In genomic region chr2:172253190-172254052, GRCh38 we compare ENCODE assay signal across 8 cellular contexts.
A peak's percentile ranks its signal among the peaks of the same experiment; 100 is the strongest.
DNase-seq lines count a peak whose midpoint lies in the region; ATAC-seq and TF ChIP-seq lines count a peak whose summit lies in the region.

No MANE protein-coding gene starts in this region.

- no peak for TF ChIP-seq POLR2A in breast epithelium (IDR thresholded peaks at IDR 0.05)

- H3K27me3 ChIP-seq in breast epithelium, result no peaks in the 10 kb centered on the region

- peaks cover 5% of the 10 kb centered on the region for H3K27me3 Mint-ChIP-seq in T-helper 1 cell treated with Interleukin-12 subunit alpha and Interleukin-12 subunit beta and Interleukin-4 antibody, amounts not matched to agents 30 μg/mL and 1 μg/mL, for 36 hours (ENCODE audit: low read depth)

- H3K4me3 Mint-ChIP-seq in T-helper 1 cell treated with Interleukin-12 subunit alpha and Interleukin-12 subunit beta and Interleukin-4 antibody, amounts not matched to agents 30 μg/mL and 1 μg/mL, for 36 hours, result no peak overlapping the region

- H3K9me3 ChIP-seq in breast epithelium, result no peaks in the 10 kb centered on the region

- H3K4me1 Mint-ChIP-seq in T-helper 1 cell treated with Interleukin-12 subunit alpha and Interleukin-12 subunit beta and Interleukin-4 antibody, amounts not matched to agents 30 μg/mL and 1 μg/mL, for 36 hours (ENCODE audit: low read depth), result peaks cover 36% of the 10 kb centered on the region

- H3K27ac Mint-ChIP-seq in T-helper 1 cell treated with Interleukin-12 subunit alpha and Interleukin-12 subunit beta and Interleukin-4 antibody, amounts not matched to agents 30 μg/mL and 1 μg/mL, for 36 hours, result peak overlapping the region; percentile 71

- DNase-seq in NK-92 treated with Interleukin-12 subunit alpha and Interleukin-12 subunit beta, amount 100 ng/mL, for 24 hours (lab: John Stamatoyannopoulos, UW), result peak; percentile 48
- DNase-seq in NK-92 (lab: John Stamatoyannopoulos, UW; ENCODE audit: unreplicated experiment), result no peak
- DNase-seq in breast epithelium (ENCODE audit: low spot score in 2 of 2), result peak in 1 of 2 donors; percentile 69
- peak; percentile 96 to 100 for DNase-seq in lung microvascular endothelial cell (ENCODE audit: low read depth in 2 of 2)
- peak; percentile 68 for DNase-seq in stimulated activated naive CD8-positive, alpha-beta T cell treated with anti-CD3 and anti-CD28 coated beads, Interleukin-15, Interleukin-2, amounts not matched to agents 100 U/mL and 50 U/mL, for 24 hours
- no peak for DNase-seq in NCI-H2107 treated with DMSO at 0.1 percent for 48 hours (lab: John Stamatoyannopoulos, UW; ENCODE audit: unreplicated experiment)

- H3K36me3 Mint-ChIP-seq in T-helper 1 cell treated with Interleukin-12 subunit alpha and Interleukin-12 subunit beta and Interleukin-4 antibody, amounts not matched to agents 30 μg/mL and 1 μg/mL, for 36 hours (ENCODE audit: low read depth), result peaks cover 2% of the 10 kb centered on the region

- no peaks in the 10 kb centered on the region for H3K36me3 ChIP-seq in breast epithelium

- intact Hi-C loops in breast epithelium (cut with DNase I; ENCODE audit: low total_unique reads), result no loop called here

- H3K9me3 Mint-ChIP-seq in T-helper 1 cell treated with Interleukin-12 subunit alpha and Interleukin-12 subunit beta and Interleukin-4 antibody, amounts not matched to agents 30 μg/mL and 1 μg/mL, for 36 hours, result no peaks in the 10 kb centered on the region

- H3K27ac ChIP-seq in breast epithelium, result peak overlapping the region; percentile 67 to 82

- no peak for TF ChIP-seq CTCF in breast epithelium (IDR thresholded peaks at IDR 0.05)

- H3K4me3 ChIP-seq in breast epithelium, result no peak overlapping the region

- ATAC-seq in stimulated activated naive CD8-positive, alpha-beta T cell treated with anti-CD3 and anti-CD28 coated beads, Interleukin-15, Interleukin-2, amounts not matched to agents 100 U/mL and 50 U/mL, for 24 hours, result peak; percentile 95
- no peak for ATAC-seq in HG02981 (IDR thresholded peaks at IDR 0.05; ENCODE audit: unreplicated experiment)

- no peaks in the 10 kb centered on the region for H3K4me1 ChIP-seq in breast epithelium

Comparison
In these comparisons a context has a peak if more than half of its experiments do, and no peak if none do; other contexts are left out.
1. DNase-seq: peak in NK-92 treated with Interleukin-12 subunit alpha and Interleukin-12 subunit beta, amount 100 ng/mL, for 24 hours (single experiment), lung microvascular endothelial cell (2 of 2) and stimulated activated naive CD8-positive, alpha-beta T cell treated with anti-CD3 and anti-CD28 coated beads, Interleukin-15, Interleukin-2, amounts not matched to agents 100 U/mL and 50 U/mL, for 24 hours (single experiment); none in NK-92 (single experiment) and NCI-H2107 treated with DMSO at 0.1 percent for 48 hours (single experiment).